11 cellular contexts compared by ENCODE assay signal in genomic region chr11:46676436-46677158, GRCh38. TPM values are rescaled to one million over a fixed set of nuclear protein-coding genes. Genes with fewer than 3 reads are reported as not detected.
DNase-seq lines count a peak whose midpoint lies in the region; ATAC-seq, FAIRE-seq and TF ChIP-seq lines count a peak whose summit lies in the region.
"Had no signal": no experiment of that assay in that cellular context is flagged by ENCODE, and none has a peak within 500 bp of the region (broad histone marks: within the 10 kb centered on the region; RNA-seq: fewer than 3 reads in every experiment).

No MANE protein-coding gene starts in this region.

- TF ChIP-seq EP300 in HepG2 (IDR thresholded peaks at IDR 0.05; ENCODE audit: low read depth in 2 of 2, low read length in 2 of 2) (no peak), HepG2 (CRISPR knock-in tag; IDR thresholded peaks at IDR 0.05; ENCODE audit: borderline replicate concordance) (no peak)

- H3K27me3 Mint-ChIP-seq in activated naive CD4-positive, alpha-beta T cell treated with anti-CD3 and anti-CD28 coated beads for 36 hours (ENCODE audit: low read depth): no peaks in the 10 kb centered on the region

- no peaks in the 10 kb centered on the region for H3K9me3 Mint-ChIP-seq in activated naive CD4-positive, alpha-beta T cell treated with anti-CD3 and anti-CD28 coated beads for 36 hours
- H3K9me3 Mint-ChIP-seq in activated naive CD4-positive, alpha-beta T cell treated with anti-CD3 and anti-CD28 coated beads, Interleukin-2, amount 50 U/mL, for 72 hours: no peaks in the 10 kb centered on the region

- H3K36me3 Mint-ChIP-seq in activated naive CD4-positive, alpha-beta T cell treated with anti-CD3 and anti-CD28 coated beads for 36 hours (ENCODE audit: low read depth): peaks cover 16% of the 10 kb centered on the region
- H3K36me3 Mint-ChIP-seq in activated naive CD4-positive, alpha-beta T cell treated with anti-CD3 and anti-CD28 coated beads, Interleukin-2, amount 50 U/mL, for 72 hours: peaks cover 5 to 13% of the 10 kb centered on the region in 2 donors

- in situ Hi-C loops in HepG2 (cut with HindIII; ENCODE audit: extremely low pct_ligation_motif_present, low pct_unique_long_range_greater_than_20kb): no loop called here

- no peak overlapping the region for H3K4me3 ChIP-seq in HepG2 (replicated peaks in 1 of 3; ENCODE audit: insufficient read depth in 1 of 3, low read depth in 2 of 3, low read length in 3 of 3)
- H3K4me3 ChIP-seq in tibial artery: no peak overlapping the region
- H3K4me3 ChIP-seq: K562 had no signal

- H2AFZ ChIP-seq in HepG2 (ENCODE audit: low read length): no peak overlapping the region

- POLR2A ChIA-PET in HepG2 (lab: Yijun Ruan, JAX): no interaction called here

- no peaks in the 10 kb centered on the region for H3K9me3 ChIP-seq in HepG2 (ENCODE audit: low read length)
- no peaks in the 10 kb centered on the region for H3K9me3 ChIP-seq in tibial artery

- ATAC-seq in activated naive CD4-positive, alpha-beta T cell treated with anti-CD3 and anti-CD28 coated beads, Interleukin-2, amount 50 U/mL, for 72 hours: no peak
- ATAC-seq in HepG2: no peak
- ATAC-seq: K562 had no signal

- FAIRE-seq in HepG2 (lab: Jason Lieb, UNC): no peak
- FAIRE-seq: GM18507, K562 had no signal

- H3K27ac ChIP-seq in HepG2 (ENCODE audit: extremely low read length, insufficient read depth, low read length) (no peak overlapping the region), tibial artery (peak overlapping the region; percentile 73 to 81)

- peaks cover 54% of the 10 kb centered on the region for H3K4me1 Mint-ChIP-seq in activated naive CD4-positive, alpha-beta T cell treated with anti-CD3 and anti-CD28 coated beads for 36 hours (ENCODE audit: low read depth)

- H3K36me3 ChIP-seq in HepG2 (replicated peaks in 1 of 2; ENCODE audit: control insufficient read depth in 1 of 2, insufficient read depth in 2 of 2, low read length in 2 of 2): peaks cover 39 to 63% of the 10 kb centered on the region in 2 experiments
- H3K36me3 ChIP-seq in tibial artery: peaks cover 56 to 79% (median 73%) of the 10 kb centered on the region in 3 donors

- intact Hi-C loops in activated naive CD4-positive, alpha-beta T cell treated with anti-CD3 and anti-CD28 coated beads for 36 hours (cut with micrococcal nuclease): no loop called here
- intact Hi-C loops in HepG2 (cut with micrococcal nuclease; ENCODE audit: unreplicated experiment): no loop called here
- intact Hi-C loops in tibial artery (cut with DNase I; ENCODE audit: low total_unique reads): no loop called here

- peak overlapping the region; percentile 47 for H3K27ac Mint-ChIP-seq in activated naive CD4-positive, alpha-beta T cell treated with anti-CD3 and anti-CD28 coated beads for 36 hours
- H3K27ac Mint-ChIP-seq in activated naive CD4-positive, alpha-beta T cell treated with anti-CD3 and anti-CD28 coated beads, Interleukin-2, amount 50 U/mL, for 72 hours: peak overlapping the region; percentile 14 to 95

- no peak overlapping the region for H3K9ac ChIP-seq in HepG2 (ENCODE audit: insufficient read depth, low read depth, low read length)

- 0 out of 4 replicates have a peak, but pooled peaks of 1 of the 2 experiments have one; percentile 14 for TF ChIP-seq POLR2A in HepG2 (IDR thresholded peaks at IDR 0.05; ENCODE audit: insufficient read depth in 1 of 2, low read depth in 2 of 2, low read length in 2 of 2)

- no peaks in the 10 kb centered on the region for H4K20me1 ChIP-seq in HepG2 (ENCODE audit: insufficient read depth, low read length)

- H3K4me1 ChIP-seq in HepG2 (ENCODE audit: insufficient read depth, low read length): peaks cover 27% of the 10 kb centered on the region
- H3K4me1 ChIP-seq in tibial artery: peaks cover 0 to 26% (median 19%) of the 10 kb centered on the region in 4 donors

- TF ChIP-seq CTCF in HepG2 (CRISPR knock-in tag; IDR thresholded peaks at IDR 0.05) (no peak), tibial artery (IDR thresholded peaks at IDR 0.05) (no peak)

- CTCF ChIA-PET in activated naive CD4-positive, alpha-beta T cell treated with anti-CD3 and anti-CD28 coated beads for 36 hours (lab: Charles Lee): no interaction called here
- CTCF ChIA-PET in HepG2 (lab: Yijun Ruan, JAX; ENCODE audit: low intra/inter-chr PET ratio, low total read pairs): no interaction called here

- 94% methylated on average over 15 of the region's 15 CpGs for WGBS in HepG2 (ENCODE audit: low lambda C conversion rate)

- TF ChIP-seq RAD21 in HepG2 (CRISPR knock-in tag; IDR thresholded peaks at IDR 0.05): no peak

- no TSS peak for BruUV-seq in HepG2 (replicated peaks; lab: Mats Ljungman, UMichigan)

- no peaks in the 10 kb centered on the region for H3K27me3 ChIP-seq in HepG2 (ENCODE audit: control insufficient read depth in 1 of 2, insufficient read depth in 2 of 2, low read length in 2 of 2)
- H3K27me3 ChIP-seq in tibial artery: no peaks in the 10 kb centered on the region

- H3K4me2 ChIP-seq in HepG2 (ENCODE audit: low read depth, low read length): no peak overlapping the region

- DNase-seq in activated naive CD4-positive, alpha-beta T cell treated with anti-CD3 and anti-CD28 coated beads for 36 hours: no peak
- no peak for DNase-seq in activated naive CD4-positive, alpha-beta T cell treated with Interleukin-2 at 50 U/mL for 16 hours
- DNase-seq in activated naive CD4-positive, alpha-beta T cell treated with anti-CD3 and anti-CD28 coated beads, Interleukin-2, amount 50 U/mL, for 72 hours (ENCODE audit: low spot score in 2 of 2): no peak
- DNase-seq in HepG2 (ENCODE audit: low spot score) (no peak), tibial artery (no peak), NCI-H524 (lab: John Stamatoyannopoulos, UW) (no peak), GM19240 (ENCODE audit: insufficient read length, low spot score) (no peak), medulla oblongata (ENCODE audit: extremely low spot score) (no peak)
- DNase-seq: activated effector memory CD4-positive, alpha-beta T cell treated with Interleukin-2 at 50 U/mL for 16 hours had no signal

- no peak overlapping the region for H3K4me3 Mint-ChIP-seq in activated naive CD4-positive, alpha-beta T cell treated with anti-CD3 and anti-CD28 coated beads for 36 hours

- H3K79me2 ChIP-seq in HepG2 (ENCODE audit: insufficient read depth, low read length): no peaks in the 10 kb centered on the region

RNA-seq across cellular contexts. Expression of gene ARHGAP1, which starts 23.8 kb away (rescaled TPM):
- total RNA-seq in activated naive CD4-positive, alpha-beta T cell treated with anti-CD3 and anti-CD28 coated beads for 36 hours: 10 to 100 TPM; 31.2 to 32.6 TPM
- 10 to 100 TPM; 39.9 to 46.8 TPM for total RNA-seq in activated naive CD4-positive, alpha-beta T cell treated with anti-CD3 and anti-CD28 coated beads, Interleukin-2, amount 50 U/mL, for 72 hours
- total RNA-seq in HepG2 (2016; rRNA removed; fragmentation: Illumina TruSeq; extraction: Trizol): 18.6 and 22.4 TPM in 2 replicates
- 2.2 and 2.6 TPM in 2 replicates for total RNA-seq in HepG2 (2016; cell fraction: cytosol; rRNA removed; fragmentation: Illumina TruSeq; extraction: Trizol; ENCODE audit: low read depth)
- 17.2 and 17.3 TPM in 2 replicates for total RNA-seq in HepG2 (2016; cell fraction: insoluble cytoplasmic fraction; rRNA removed; fragmentation: Illumina TruSeq; extraction: Trizol)
- total RNA-seq in HepG2 (2016; cell fraction: membrane; rRNA removed; fragmentation: Illumina TruSeq; extraction: Trizol): 7.4 and 7.6 TPM in 2 replicates
- 19.5 and 19.8 TPM in 2 replicates for total RNA-seq in HepG2 (2016; cell fraction: nucleus; rRNA removed; fragmentation: Illumina TruSeq; extraction: Trizol)
- 30.3 and 30.7 TPM in 2 replicates for polyA plus RNA-seq in HepG2 (2011; rRNA removed)
- 11.4 and 13.8 TPM in 2 replicates for polyA plus RNA-seq in HepG2 (2011; cell fraction: cytosol; rRNA removed)
- 35.4 and 37.1 TPM in 2 replicates for polyA plus RNA-seq in HepG2 (2011; cell fraction: nucleus; rRNA removed)
- polyA plus RNA-seq in HepG2 (2012): 17.6 and 26.9 TPM in 2 replicates
- polyA plus RNA-seq in HepG2 (2016; cell fraction: cytosol; fragmentation: Illumina TruSeq; extraction: Trizol; ENCODE audit: low read depth): 1.6 and 1.9 TPM in 2 replicates
- 20.3 and 30.3 TPM in 2 replicates for polyA plus RNA-seq in HepG2 (2016; cell fraction: insoluble cytoplasmic fraction; fragmentation: Illumina TruSeq; extraction: Trizol; ENCODE audit: low read depth)
- 5.0 and 6.0 TPM in 2 replicates for polyA plus RNA-seq in HepG2 (2016; cell fraction: membrane; fragmentation: Illumina TruSeq; extraction: Trizol; ENCODE audit: low read depth)
- 34.1 and 41.6 TPM in 2 replicates for polyA plus RNA-seq in HepG2 (2016; cell fraction: nucleus; fragmentation: Illumina TruSeq; extraction: Trizol; ENCODE audit: insufficient read depth, low read depth)
- polyA minus RNA-seq in HepG2 (2011; rRNA and poly(A)+ RNA removed; ENCODE audit: low replicate concordance): 57.4 and 70.9 TPM in 2 replicates
- polyA minus RNA-seq in HepG2 (2011; cell fraction: cytosol; rRNA and poly(A)+ RNA removed): 31.2 and 36.9 TPM in 2 replicates
- 17.0 and 22.0 TPM in 2 replicates for polyA minus RNA-seq in HepG2 (2011; cell fraction: nucleus; rRNA and poly(A)+ RNA removed)

RNA-seq across cellular contexts. Expression of gene ZNF408, which starts 24.2 kb away (rescaled TPM):
- 1 to 10 TPM; 7.3 to 7.6 TPM for total RNA-seq in activated naive CD4-positive, alpha-beta T cell treated with anti-CD3 and anti-CD28 coated beads for 36 hours
- total RNA-seq in activated naive CD4-positive, alpha-beta T cell treated with anti-CD3 and anti-CD28 coated beads, Interleukin-2, amount 50 U/mL, for 72 hours: 10 to 100 TPM; 13.6 to 16.9 TPM
- total RNA-seq in HepG2 (2016; rRNA removed; fragmentation: Illumina TruSeq; extraction: Trizol): 8.3 and 12.5 TPM in 2 replicates
- 12.1 and 12.2 TPM in 2 replicates for total RNA-seq in HepG2 (2016; cell fraction: cytosol; rRNA removed; fragmentation: Illumina TruSeq; extraction: Trizol; ENCODE audit: low read depth)
- 6.9 and 11.8 TPM in 2 replicates for total RNA-seq in HepG2 (2016; cell fraction: insoluble cytoplasmic fraction; rRNA removed; fragmentation: Illumina TruSeq; extraction: Trizol)
- total RNA-seq in HepG2 (2016; cell fraction: membrane; rRNA removed; fragmentation: Illumina TruSeq; extraction: Trizol): 4.8 TPM in 2 replicates
- 12.2 and 12.7 TPM in 2 replicates for total RNA-seq in HepG2 (2016; cell fraction: nucleus; rRNA removed; fragmentation: Illumina TruSeq; extraction: Trizol)
- 11.2 and 15.6 TPM in 2 replicates for polyA plus RNA-seq in HepG2 (2011; rRNA removed)
- 7.2 and 10.7 TPM in 2 replicates for polyA plus RNA-seq in HepG2 (2011; cell fraction: cytosol; rRNA removed)
- 29.5 and 29.9 TPM in 2 replicates for polyA plus RNA-seq in HepG2 (2011; cell fraction: nucleus; rRNA removed)
- 7.6 and 9.9 TPM in 2 replicates for polyA plus RNA-seq in HepG2 (2012)
- polyA plus RNA-seq in HepG2 (2016; cell fraction: cytosol; fragmentation: Illumina TruSeq; extraction: Trizol; ENCODE audit: low read depth): 1.7 and 2.3 TPM in 2 replicates
- polyA plus RNA-seq in HepG2 (2016; cell fraction: insoluble cytoplasmic fraction; fragmentation: Illumina TruSeq; extraction: Trizol; ENCODE audit: low read depth): 8.7 and 9.3 TPM in 2 replicates
- 3.3 and 3.7 TPM in 2 replicates for polyA plus RNA-seq in HepG2 (2016; cell fraction: membrane; fragmentation: Illumina TruSeq; extraction: Trizol; ENCODE audit: low read depth)
- 27.1 and 29.0 TPM in 2 replicates for polyA plus RNA-seq in HepG2 (2016; cell fraction: nucleus; fragmentation: Illumina TruSeq; extraction: Trizol; ENCODE audit: insufficient read depth, low read depth)
- polyA minus RNA-seq in HepG2 (2011; rRNA and poly(A)+ RNA removed; ENCODE audit: low replicate concordance): 15.2 and 22.6 TPM in 2 replicates
- 6.3 and 9.7 TPM in 2 replicates for polyA minus RNA-seq in HepG2 (2011; cell fraction: cytosol; rRNA and poly(A)+ RNA removed)
- polyA minus RNA-seq in HepG2 (2011; cell fraction: nucleus; rRNA and poly(A)+ RNA removed): 16.9 and 17.4 TPM in 2 replicates

RNA-seq across cellular contexts. Expression of gene F2, which starts 42.4 kb away (rescaled TPM):
- total RNA-seq in activated naive CD4-positive, alpha-beta T cell treated with anti-CD3 and anti-CD28 coated beads for 36 hours: not detected
- not detected for total RNA-seq in activated naive CD4-positive, alpha-beta T cell treated with anti-CD3 and anti-CD28 coated beads, Interleukin-2, amount 50 U/mL, for 72 hours
- total RNA-seq in HepG2 (2016; rRNA removed; fragmentation: Illumina TruSeq; extraction: Trizol): 110 and 330 TPM in 2 replicates
- total RNA-seq in HepG2 (2016; cell fraction: cytosol; rRNA removed; fragmentation: Illumina TruSeq; extraction: Trizol; ENCODE audit: low read depth): 32.5 and 33.6 TPM in 2 replicates
- 93.3 and 344 TPM in 2 replicates for total RNA-seq in HepG2 (2016; cell fraction: insoluble cytoplasmic fraction; rRNA removed; fragmentation: Illumina TruSeq; extraction: Trizol)
- 41.4 and 43.0 TPM in 2 replicates for total RNA-seq in HepG2 (2016; cell fraction: membrane; rRNA removed; fragmentation: Illumina TruSeq; extraction: Trizol)
- total RNA-seq in HepG2 (2016; cell fraction: nucleus; rRNA removed; fragmentation: Illumina TruSeq; extraction: Trizol): 288 and 346 TPM in 2 replicates
- 801 and 1,074 TPM in 2 replicates for polyA plus RNA-seq in HepG2 (2011; rRNA removed)
- polyA plus RNA-seq in HepG2 (2011; cell fraction: cytosol; rRNA removed): 955 and 1,075 TPM in 2 replicates
- 1,042 and 1,045 TPM in 2 replicates for polyA plus RNA-seq in HepG2 (2011; cell fraction: nucleus; rRNA removed)
- polyA plus RNA-seq in HepG2 (2012): 447 and 558 TPM in 2 replicates
- 25.3 and 27.2 TPM in 2 replicates for polyA plus RNA-seq in HepG2 (2016; cell fraction: cytosol; fragmentation: Illumina TruSeq; extraction: Trizol; ENCODE audit: low read depth)
- 93.3 and 115 TPM in 2 replicates for polyA plus RNA-seq in HepG2 (2016; cell fraction: insoluble cytoplasmic fraction; fragmentation: Illumina TruSeq; extraction: Trizol; ENCODE audit: low read depth)
- 30.7 and 34.2 TPM in 2 replicates for polyA plus RNA-seq in HepG2 (2016; cell fraction: membrane; fragmentation: Illumina TruSeq; extraction: Trizol; ENCODE audit: low read depth)
- polyA plus RNA-seq in HepG2 (2016; cell fraction: nucleus; fragmentation: Illumina TruSeq; extraction: Trizol; ENCODE audit: insufficient read depth, low read depth): 450 and 474 TPM in 2 replicates
- polyA minus RNA-seq in HepG2 (2011; rRNA and poly(A)+ RNA removed; ENCODE audit: low replicate concordance): 0.51 and 1,039 TPM in 2 replicates
- polyA minus RNA-seq in HepG2 (2011; cell fraction: cytosol; rRNA and poly(A)+ RNA removed): 289 and 363 TPM in 2 replicates
- polyA minus RNA-seq in HepG2 (2011; cell fraction: nucleus; rRNA and poly(A)+ RNA removed): 449 and 482 TPM in 2 replicates
- polyA plus RNA-seq: K562 had no signal

RNA-seq across cellular contexts. Expression of gene ATG13, which starts 59.2 kb away (rescaled TPM):
- 10 to 100 TPM; 54.7 to 55.6 TPM for total RNA-seq in activated naive CD4-positive, alpha-beta T cell treated with anti-CD3 and anti-CD28 coated beads for 36 hours
- total RNA-seq in activated naive CD4-positive, alpha-beta T cell treated with anti-CD3 and anti-CD28 coated beads, Interleukin-2, amount 50 U/mL, for 72 hours: 10 to 100 TPM; 54.0 to 99.9 TPM
- total RNA-seq in HepG2 (2016; rRNA removed; fragmentation: Illumina TruSeq; extraction: Trizol): 55.0 and 61.8 TPM in 2 replicates
- 13.7 and 14.5 TPM in 2 replicates for total RNA-seq in HepG2 (2016; cell fraction: cytosol; rRNA removed; fragmentation: Illumina TruSeq; extraction: Trizol; ENCODE audit: low read depth)
- total RNA-seq in HepG2 (2016; cell fraction: insoluble cytoplasmic fraction; rRNA removed; fragmentation: Illumina TruSeq; extraction: Trizol): 58.5 and 64.2 TPM in 2 replicates
- 46.2 and 49.5 TPM in 2 replicates for total RNA-seq in HepG2 (2016; cell fraction: membrane; rRNA removed; fragmentation: Illumina TruSeq; extraction: Trizol)
- 30.0 and 38.4 TPM in 2 replicates for total RNA-seq in HepG2 (2016; cell fraction: nucleus; rRNA removed; fragmentation: Illumina TruSeq; extraction: Trizol)
- 76.3 and 77.3 TPM in 2 replicates for polyA plus RNA-seq in HepG2 (2011; rRNA removed)
- polyA plus RNA-seq in HepG2 (2011; cell fraction: cytosol; rRNA removed): 56.1 and 62.7 TPM in 2 replicates
- polyA plus RNA-seq in HepG2 (2011; cell fraction: nucleus; rRNA removed): 84.0 and 100 TPM in 2 replicates
- 38.3 and 43.7 TPM in 2 replicates for polyA plus RNA-seq in HepG2 (2012)
- 10.8 and 11.5 TPM in 2 replicates for polyA plus RNA-seq in HepG2 (2016; cell fraction: cytosol; fragmentation: Illumina TruSeq; extraction: Trizol; ENCODE audit: low read depth)
- 62.7 and 66.3 TPM in 2 replicates for polyA plus RNA-seq in HepG2 (2016; cell fraction: insoluble cytoplasmic fraction; fragmentation: Illumina TruSeq; extraction: Trizol; ENCODE audit: low read depth)
- polyA plus RNA-seq in HepG2 (2016; cell fraction: membrane; fragmentation: Illumina TruSeq; extraction: Trizol; ENCODE audit: low read depth): 31.9 and 39.2 TPM in 2 replicates
- polyA plus RNA-seq in HepG2 (2016; cell fraction: nucleus; fragmentation: Illumina TruSeq; extraction: Trizol; ENCODE audit: insufficient read depth, low read depth): 48.8 and 53.2 TPM in 2 replicates
- polyA minus RNA-seq in HepG2 (2011; rRNA and poly(A)+ RNA removed; ENCODE audit: low replicate concordance): 156 and 179 TPM in 2 replicates
- polyA minus RNA-seq in HepG2 (2011; cell fraction: cytosol; rRNA and poly(A)+ RNA removed): 39.7 and 48.5 TPM in 2 replicates
- 55.7 and 65.5 TPM in 2 replicates for polyA minus RNA-seq in HepG2 (2011; cell fraction: nucleus; rRNA and poly(A)+ RNA removed)

RNA-seq across cellular contexts. Expression of gene HARBI1, which starts 59.6 kb away (rescaled TPM):
- total RNA-seq in activated naive CD4-positive, alpha-beta T cell treated with anti-CD3 and anti-CD28 coated beads for 36 hours: 1 to 10 TPM; 2.8 to 3.1 TPM
- 1 to 10 TPM; 2.0 to 3.6 TPM for total RNA-seq in activated naive CD4-positive, alpha-beta T cell treated with anti-CD3 and anti-CD28 coated beads, Interleukin-2, amount 50 U/mL, for 72 hours
- 4.8 and 6.9 TPM in 2 replicates for total RNA-seq in HepG2 (2016; rRNA removed; fragmentation: Illumina TruSeq; extraction: Trizol)
- total RNA-seq in HepG2 (2016; cell fraction: cytosol; rRNA removed; fragmentation: Illumina TruSeq; extraction: Trizol; ENCODE audit: low read depth): 1.5 and 2.1 TPM in 2 replicates
- 4.6 and 6.5 TPM in 2 replicates for total RNA-seq in HepG2 (2016; cell fraction: insoluble cytoplasmic fraction; rRNA removed; fragmentation: Illumina TruSeq; extraction: Trizol)
- 4.0 and 4.8 TPM in 2 replicates for total RNA-seq in HepG2 (2016; cell fraction: membrane; rRNA removed; fragmentation: Illumina TruSeq; extraction: Trizol)
- 1.5 and 3.2 TPM in 2 replicates for total RNA-seq in HepG2 (2016; cell fraction: nucleus; rRNA removed; fragmentation: Illumina TruSeq; extraction: Trizol)
- polyA plus RNA-seq in HepG2 (2011; rRNA removed): 2.5 and 3.0 TPM in 2 replicates
- polyA plus RNA-seq in HepG2 (2011; cell fraction: cytosol; rRNA removed): 1.7 and 2.6 TPM in 2 replicates
- 2.5 and 3.5 TPM in 2 replicates for polyA plus RNA-seq in HepG2 (2011; cell fraction: nucleus; rRNA removed)
- polyA plus RNA-seq in HepG2 (2012): 2.4 and 2.6 TPM in 2 replicates
- polyA plus RNA-seq in HepG2 (2016; cell fraction: cytosol; fragmentation: Illumina TruSeq; extraction: Trizol; ENCODE audit: low read depth): 0.31 and 0.55 TPM in 2 replicates
- 4.2 and 4.6 TPM in 2 replicates for polyA plus RNA-seq in HepG2 (2016; cell fraction: insoluble cytoplasmic fraction; fragmentation: Illumina TruSeq; extraction: Trizol; ENCODE audit: low read depth)
- polyA plus RNA-seq in HepG2 (2016; cell fraction: membrane; fragmentation: Illumina TruSeq; extraction: Trizol; ENCODE audit: low read depth): 1.1 and 1.2 TPM in 2 replicates
- polyA plus RNA-seq in HepG2 (2016; cell fraction: nucleus; fragmentation: Illumina TruSeq; extraction: Trizol; ENCODE audit: insufficient read depth, low read depth): 1.9 and 3.3 TPM in 2 replicates
- polyA minus RNA-seq in HepG2 (2011; rRNA and poly(A)+ RNA removed; ENCODE audit: low replicate concordance): 4.5 and 8.3 TPM in 2 replicates
- polyA minus RNA-seq in HepG2 (2011; cell fraction: cytosol; rRNA and poly(A)+ RNA removed): 2.2 TPM in 2 replicates
- 2.2 and 4.4 TPM in 2 replicates for polyA minus RNA-seq in HepG2 (2011; cell fraction: nucleus; rRNA and poly(A)+ RNA removed)

Comparison
In these comparisons a context has a peak if more than half of its experiments do, and no peak if none do; other contexts are left out.
1. RNA of gene F2, which starts 42.4 kb away (total RNA-seq): 32.5 to 346 TPM in HepG2; not detected in activated naive CD4-positive, alpha-beta T cell treated with anti-CD3 and anti-CD28 coated beads for 36 hours and not detected in activated naive CD4-positive, alpha-beta T cell treated with anti-CD3 and anti-CD28 coated beads, Interleukin-2, amount 50 U/mL, for 72 hours; every median in the first group is over 10 times any median in the second.